ENCODE assay signal across 21 cellular contexts in genomic region chr11:128227466-128227865, GRCh38.
A peak's percentile ranks its signal among the peaks of the same experiment; 100 is the strongest.
DNase-seq lines count a peak whose midpoint lies in the region; ATAC-seq, FAIRE-seq and TF ChIP-seq lines count a peak whose summit lies in the region.
"Had no signal": no experiment of that assay in that cellular context is flagged by ENCODE, and none has a peak within 500 bp of the region (broad histone marks: within the 10 kb centered on the region; RNA-seq: fewer than 3 reads in every experiment).

No MANE protein-coding gene starts in this region.

- intact Hi-C loops in kidney (cut with DNase I), result no loop called here

- peaks cover 33% of the 10 kb centered on the region for H3K4me1 Mint-ChIP-seq in activated CD8-positive, alpha-beta memory T cell treated with anti-CD3 and anti-CD28 coated beads, Interleukin-2, amount 10 ng/mL, durations not matched to agents 7 days and 5 days
- H3K4me1 Mint-ChIP-seq in activated naive CD8-positive, alpha-beta T cell treated with anti-CD3 and anti-CD28 coated beads for 36 hours, result peaks cover 41% of the 10 kb centered on the region
- peaks cover 62% of the 10 kb centered on the region for H3K4me1 Mint-ChIP-seq in stimulated activated naive CD8-positive, alpha-beta T cell treated with anti-CD3 and anti-CD28 coated beads, Interleukin-15, amount 100 ng/mL, for 72 hours
- H3K4me1 Mint-ChIP-seq: H9 had no signal

- H3K27me3 Mint-ChIP-seq in activated CD8-positive, alpha-beta memory T cell treated with anti-CD3 and anti-CD28 coated beads, Interleukin-2, amount 10 ng/mL, durations not matched to agents 7 days and 5 days, result no peaks in the 10 kb centered on the region
- H3K27me3 Mint-ChIP-seq in activated naive CD8-positive, alpha-beta T cell treated with anti-CD3 and anti-CD28 coated beads for 36 hours, result no peaks in the 10 kb centered on the region
- H3K27me3 Mint-ChIP-seq in stimulated activated naive CD8-positive, alpha-beta T cell treated with anti-CD3 and anti-CD28 coated beads, Interleukin-15, amount 100 ng/mL, for 72 hours, result no peaks in the 10 kb centered on the region
- H3K27me3 Mint-ChIP-seq: CD4-positive, CD25-positive, alpha-beta regulatory T cell had no signal

- H3K27ac Mint-ChIP-seq in activated CD8-positive, alpha-beta memory T cell treated with anti-CD3 and anti-CD28 coated beads, Interleukin-2, amount 10 ng/mL, durations not matched to agents 7 days and 5 days, result no peak overlapping the region
- peak overlapping the region; percentile 1 for H3K27ac Mint-ChIP-seq in activated naive CD8-positive, alpha-beta T cell treated with anti-CD3 and anti-CD28 coated beads for 36 hours
- H3K27ac Mint-ChIP-seq in stimulated activated naive CD8-positive, alpha-beta T cell treated with anti-CD3 and anti-CD28 coated beads, Interleukin-15, amount 100 ng/mL, for 72 hours, result no peak overlapping the region
- H3K27ac Mint-ChIP-seq: H9, HFFc6 had no signal

- ATAC-seq in activated CD8-positive, alpha-beta memory T cell treated with anti-CD3 and anti-CD28 coated beads, Interleukin-2, amount 10 ng/mL, durations not matched to agents 7 days and 5 days, result peak; percentile 39
- ATAC-seq in stimulated activated naive CD8-positive, alpha-beta T cell treated with anti-CD3 and anti-CD28 coated beads, Interleukin-15, amount 100 ng/mL, for 72 hours, result peak; percentile 89
- no peak for ATAC-seq in HG03135 (IDR thresholded peaks at IDR 0.05; ENCODE audit: unreplicated experiment)
- ATAC-seq: K562 had no signal

- H3K9me3 ChIP-seq in kidney (ENCODE audit: control insufficient read depth in 1 of 2, low read length in 2 of 2), result no peaks in the 10 kb centered on the region
- H3K9me3 ChIP-seq: MG63 had no signal

- no peaks in the 10 kb centered on the region for H3K9me3 Mint-ChIP-seq in activated CD8-positive, alpha-beta memory T cell treated with anti-CD3 and anti-CD28 coated beads, Interleukin-2, amount 10 ng/mL, durations not matched to agents 7 days and 5 days (ENCODE audit: low read depth)
- H3K9me3 Mint-ChIP-seq in activated naive CD8-positive, alpha-beta T cell treated with anti-CD3 and anti-CD28 coated beads for 36 hours, result peaks cover 3% of the 10 kb centered on the region
- H3K9me3 Mint-ChIP-seq in stimulated activated naive CD8-positive, alpha-beta T cell treated with anti-CD3 and anti-CD28 coated beads, Interleukin-15, amount 100 ng/mL, for 72 hours, result no peaks in the 10 kb centered on the region
- H3K9me3 Mint-ChIP-seq: H9, HFFc6 had no signal

- H3K9ac ChIP-seq in kidney (ENCODE audit: low read length in 2 of 2), result no peak overlapping the region
- H3K9ac ChIP-seq: GM23248 had no signal

- FAIRE-seq in kidney (lab: Jason Lieb, UNC), result no peak
- FAIRE-seq: K562, RCC 7860 had no signal

- DNase-seq in activated CD8-positive, alpha-beta memory T cell treated with anti-CD3 and anti-CD28 coated beads, Interleukin-2, amount 10 ng/mL, durations not matched to agents 7 days and 5 days, result no peak
- no peak for DNase-seq in activated CD8-positive, alpha-beta memory T cell treated with anti-CD3 and anti-CD28 coated beads, Interleukin-2, amount 50 U/mL, for 48 hours
- DNase-seq in stimulated activated CD4-positive, alpha-beta T cell treated with anti-CD3 and anti-CD28 coated beads, Interleukin-4, amount 100 ng/mL, for 24 hours, result peak; percentile 31
- DNase-seq in stimulated activated CD4-positive, alpha-beta T cell treated with anti-CD3 and anti-CD28 coated beads, Interleukin-4, amount 100 ng/mL, for 1 hour, result no peak
- no peak for DNase-seq in activated naive CD8-positive, alpha-beta T cell treated with anti-CD3 and anti-CD28 coated beads for 36 hours
- DNase-seq in stimulated activated naive CD8-positive, alpha-beta T cell treated with anti-CD3 and anti-CD28 coated beads, Interleukin-15, amount 100 ng/mL, for 72 hours, result peak in 1 of 2 donors; percentile 32
- no peak for DNase-seq in kidney
- DNase-seq: DMS79, GM23248, H9, HFFc6, MG63, NCI-H1417 treated with DMSO at 0.1 percent for 48 hours, NCI-H187, NCI-H446 treated with DMSO at 0.1 percent for 48 hours, NCI-H526 treated with DMSO at 0.1 percent for 48 hours, OCI-M1 had no signal

- no peaks in the 10 kb centered on the region for H3K36me3 ChIP-seq in kidney (ENCODE audit: control insufficient read depth in 1 of 2, insufficient read depth in 2 of 2, low read length in 2 of 2)
- H3K36me3 ChIP-seq: MG63 had no signal

- no peaks in the 10 kb centered on the region for H3K4me1 ChIP-seq in kidney (ENCODE audit: control insufficient read depth in 1 of 2, insufficient read depth in 1 of 2, low read depth in 1 of 2, low read length in 2 of 2)

- H3K4me3 Mint-ChIP-seq in activated CD8-positive, alpha-beta memory T cell treated with anti-CD3 and anti-CD28 coated beads, Interleukin-2, amount 10 ng/mL, durations not matched to agents 7 days and 5 days, result no peak overlapping the region
- no peak overlapping the region for H3K4me3 Mint-ChIP-seq in activated naive CD8-positive, alpha-beta T cell treated with anti-CD3 and anti-CD28 coated beads for 36 hours
- peak overlapping the region in 1 of 2 donors; percentile 20 for H3K4me3 Mint-ChIP-seq in stimulated activated naive CD8-positive, alpha-beta T cell treated with anti-CD3 and anti-CD28 coated beads, Interleukin-15, amount 100 ng/mL, for 72 hours
- H3K4me3 Mint-ChIP-seq: CD4-positive, CD25-positive, alpha-beta regulatory T cell; H9; HFFc6 had no signal

- no peak for TF ChIP-seq CTCF in kidney (IDR thresholded peaks at IDR 0.05; ENCODE audit: borderline replicate concordance, extremely low read depth, insufficient read depth)

- H3K36me3 Mint-ChIP-seq in activated CD8-positive, alpha-beta memory T cell treated with anti-CD3 and anti-CD28 coated beads, Interleukin-2, amount 10 ng/mL, durations not matched to agents 7 days and 5 days, result peaks cover 2% of the 10 kb centered on the region
- peaks cover 8% of the 10 kb centered on the region for H3K36me3 Mint-ChIP-seq in activated naive CD8-positive, alpha-beta T cell treated with anti-CD3 and anti-CD28 coated beads for 36 hours
- H3K36me3 Mint-ChIP-seq: CD4-positive, CD25-positive, alpha-beta regulatory T cell had no signal

- H3K4me3 ChIP-seq in kidney (ENCODE audit: low read length in 2 of 2), result no peak overlapping the region
- H3K4me3 ChIP-seq: GM23248, K562, MG63 had no signal

- no peak overlapping the region for H3K27ac ChIP-seq in kidney (ENCODE audit: low read depth in 2 of 2, low read length in 2 of 2)
- H3K27ac ChIP-seq: GM23248 had no signal

- CTCF ChIA-PET in activated CD8-positive, alpha-beta memory T cell treated with anti-CD3 and anti-CD28 coated beads, Interleukin-2, amount 10 ng/mL, durations not matched to agents 7 days and 5 days (lab: Charles Lee), result no interaction called here
